ENCODE assay signal across 27 cellular contexts in the genomic region with DNA sequence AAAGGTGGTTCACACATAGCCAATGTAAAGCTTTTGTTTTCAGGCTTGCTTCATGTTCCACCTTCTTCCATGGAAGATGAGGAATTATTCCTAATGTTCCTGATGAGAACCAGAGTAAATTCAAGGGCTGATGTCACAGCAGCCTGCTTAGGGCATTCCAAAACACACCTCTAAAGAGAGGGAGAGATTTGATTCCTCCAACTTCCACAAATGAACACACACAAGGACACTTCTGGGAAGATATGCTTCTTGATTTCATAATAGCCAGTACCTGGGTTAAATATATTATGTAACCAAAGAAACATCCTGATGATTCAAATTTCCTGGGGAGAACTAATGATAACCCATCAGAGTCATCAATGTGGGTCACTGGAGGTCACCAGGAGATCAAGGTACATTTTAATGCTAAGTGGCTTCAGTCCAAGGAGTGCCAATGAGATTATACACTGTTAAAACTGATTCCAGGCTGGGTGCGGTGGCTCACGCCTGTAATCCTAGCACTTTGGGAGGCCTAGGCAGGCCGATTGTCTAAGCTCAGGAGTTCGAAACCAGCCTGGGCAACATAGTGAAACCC. TPM values are rescaled to one million over a fixed set of nuclear protein-coding genes. Genes with fewer than 3 reads are reported as not detected.
DNase-seq lines count a peak whose midpoint lies in the region; ATAC-seq and TF ChIP-seq lines count a peak whose summit lies in the region.
"Had no signal": no experiment of that assay in that cellular context is flagged by ENCODE, and none has a peak within 500 bp of the region (broad histone marks: within the 10 kb centered on the region; RNA-seq: fewer than 3 reads in every experiment).

No MANE protein-coding gene starts in this region.

- H3K4me3 ChIP-seq in PC-9 (no peak overlapping the region), gastroesophageal sphincter (no peak overlapping the region)
- H3K4me3 ChIP-seq: hepatocyte, left ventricle myocardium inferior, Peyer's patch, SJCRH30, smooth muscle cell, upper lobe of left lung had no signal

- 94 to 100% methylated on average over 2 to 4 of the region's 4 CpGs for WGBS in gastroesophageal sphincter (ENCODE audit: low coverage in 1 of 2), 2 donors

- POLR2A ChIA-PET in PC-9 (lab: Charles Lee; ENCODE audit: unreplicated experiment): interaction anchor here (0.8 kb wide), 1 partner anchor 37 kb away, joined by 15 read pairs; no protein-coding TSS in a partner anchor

- peak overlapping the region; percentile 57 for H3K4me2 ChIP-seq in PC-9
- H3K4me2 ChIP-seq: hepatocyte, smooth muscle cell had no signal

- H3K4me3 Mint-ChIP-seq in type B pancreatic cell: no peak overlapping the region
- H3K4me3 Mint-ChIP-seq: activated naive CD4-positive, alpha-beta T cell treated with anti-CD3 and anti-CD28 coated beads, Interleukin-2, amount 10 ng/mL, durations not matched to agents 7 days and 5 days; natural killer cell had no signal

- H3K36me3 ChIP-seq in PC-9 (ENCODE audit: low read depth) (peaks cover 8% of the 10 kb centered on the region; the same call in 1 of the 2 replicates), gastroesophageal sphincter (no peaks in the 10 kb centered on the region)
- H3K36me3 ChIP-seq: left ventricle myocardium inferior, Peyer's patch, SJCRH30, upper lobe of left lung had no signal

- BruUV-seq in PC-9 (replicated peaks; lab: Mats Ljungman, UMichigan): no TSS peak

- H3K36me3 Mint-ChIP-seq in type B pancreatic cell: peaks cover 3% of the 10 kb centered on the region
- H3K36me3 Mint-ChIP-seq: natural killer cell had no signal

- peaks cover 5% of the 10 kb centered on the region for H3K9me3 Mint-ChIP-seq in type B pancreatic cell
- H3K9me3 Mint-ChIP-seq: natural killer cell had no signal

- no peak for TF ChIP-seq POLR2A in gastroesophageal sphincter (IDR thresholded peaks at IDR 0.05)

- H4K20me1 ChIP-seq in PC-9 (ENCODE audit: insufficient read depth): 0 out of 2 replicates have a peak, but pooled peaks cover 4% of the 10 kb centered on the region

- ATAC-seq in gastroesophageal sphincter: peak; percentile 39
- ATAC-seq: natural killer cell had no signal

- H3K9me2 ChIP-seq in PC-9 (ENCODE audit: insufficient read depth): no peaks in the 10 kb centered on the region

- no peak for TF ChIP-seq EP300 in gastroesophageal sphincter (IDR thresholded peaks at IDR 0.05)

- H3K27me3 ChIP-seq in PC-9 (ENCODE audit: insufficient read depth, low read depth) (no peaks in the 10 kb centered on the region), gastroesophageal sphincter (no peaks in the 10 kb centered on the region)
- H3K27me3 ChIP-seq: hepatocyte, Peyer's patch, SJCRH30, upper lobe of left lung had no signal

- H3K4me1 ChIP-seq in PC-9 (replicated peaks; ENCODE audit: insufficient read depth) (peaks cover 26% of the 10 kb centered on the region), gastroesophageal sphincter (peaks cover 0 to 44% (median 0%) of the 10 kb centered on the region in 3 donors)
- H3K4me1 ChIP-seq: Peyer's patch had no signal

- peaks cover 13% of the 10 kb centered on the region for H3K4me1 Mint-ChIP-seq in type B pancreatic cell (ENCODE audit: unreplicated experiment)
- H3K4me1 Mint-ChIP-seq: CD14-positive monocyte had no signal

- no peak overlapping the region for H2AFZ ChIP-seq in PC-9
- H2AFZ ChIP-seq: hepatocyte had no signal

- TF ChIP-seq CTCF in PC-9 (conservative IDR thresholded peaks at IDR 0.05) (no peak), gastroesophageal sphincter (IDR thresholded peaks at IDR 0.05) (no peak), type B pancreatic cell (conservative IDR thresholded peaks at IDR 0.05) (no peak)

- H3K9me3 ChIP-seq in PC-9 (ENCODE audit: insufficient read depth, low read depth): 0 out of 2 replicates have a peak, but pooled peaks cover 10% of the 10 kb centered on the region
- H3K9me3 ChIP-seq in gastroesophageal sphincter: peaks cover 0 to 10% (median 0%) of the 10 kb centered on the region in 3 donors
- H3K9me3 ChIP-seq: SJCRH30, upper lobe of left lung had no signal

- peak; percentile 29 for DNase-seq in HPDE6-E6E7 (ENCODE audit: extremely low spot score)
- peak in 1 of 2 experiments; percentile 90 for DNase-seq in PC-9
- peak; percentile 27 for DNase-seq in renal cortical epithelial cell (ENCODE audit: low read depth)
- DNase-seq in type B pancreatic cell (ENCODE audit: extremely low spot score, unreplicated experiment): no peak
- DNase-seq in pons (ENCODE audit: low spot score): no peak
- DNase-seq in iPS-NIHi11 (ENCODE audit: low spot score): no peak
- DNase-seq: activated CD4-positive, alpha-beta T cell treated with anti-CD3 and anti-CD28 coated beads, Interleukin-2, amount 50 U/mL, for 1 hour; activated naive CD4-positive, alpha-beta T cell treated with anti-CD3 and anti-CD28 coated beads, Interleukin-2, amount 10 ng/mL, durations not matched to agents 7 days and 5 days; amygdala; effector CD8-positive, alpha-beta T cell; erythroblast; foreskin fibroblast; Karpas-422; left ventricle myocardium inferior; natural killer cell; NCI-H1436; NCI-H2081 treated with DMSO at 0.1 percent for 48 hours; NCI-H510A; stimulated activated CD4-positive, alpha-beta T cell treated with anti-CD3 and anti-CD28 coated beads, Interleukin-1b, Interleukin-23, amount 100 ng/mL, for 48 hours; stimulated activated CD8-positive, alpha-beta memory T cell treated with anti-CD3 and anti-CD28 coated beads, Interleukin-4, amount 100 ng/mL, for 48 hours; upper lobe of left lung had no signal

- intact Hi-C loops in PC-9 (cut with micrococcal nuclease; ENCODE audit: unreplicated experiment): loop anchor here (5.0 to 10.0 kb wide), 2 partner anchors 140 to 357 kb away; no protein-coding TSS in a partner anchor

- H3K27ac ChIP-seq in PC-9 (peak overlapping the region; percentile 78), gastroesophageal sphincter (peak overlapping the region in 3 of 4 donors; percentile 1 to 24 (median 22))
- H3K27ac ChIP-seq: hepatocyte, left ventricle myocardium inferior, Peyer's patch, SJCRH30 had no signal

- H3F3A ChIP-seq in PC-9 (ENCODE audit: insufficient read depth, low read depth): peaks cover 34% of the 10 kb centered on the region

- H3K27ac Mint-ChIP-seq in type B pancreatic cell: no peak overlapping the region
- H3K27ac Mint-ChIP-seq: activated naive CD4-positive, alpha-beta T cell treated with anti-CD3 and anti-CD28 coated beads, Interleukin-2, amount 10 ng/mL, durations not matched to agents 7 days and 5 days; CD14-positive monocyte; natural killer cell had no signal

- H3K27me3 Mint-ChIP-seq in type B pancreatic cell: no peaks in the 10 kb centered on the region
- H3K27me3 Mint-ChIP-seq: activated naive CD4-positive, alpha-beta T cell treated with anti-CD3 and anti-CD28 coated beads, Interleukin-2, amount 10 ng/mL, durations not matched to agents 7 days and 5 days had no signal

- CTCF ChIA-PET in PC-9 (lab: Charles Lee): interaction anchor here (0.6 kb wide), 1 partner anchor 43 kb away, joined by 3 read pairs; no protein-coding TSS in a partner anchor

- peaks cover 71% of the 10 kb centered on the region for H3K79me2 ChIP-seq in PC-9 (ENCODE audit: low read depth)
- H3K79me2 ChIP-seq: hepatocyte had no signal

RNA-seq across cellular contexts. Expression of a gene that starts 53.9 kb away (rescaled TPM):
- total RNA-seq in PC-9 (2021) (53.4 and 69.5 TPM in 2 replicates), gastroesophageal sphincter (100 to 1,000 TPM in 3 of 4 donors, 10 to 100 TPM in 1; 84.1 to 203 (median 150) TPM), renal cortical epithelial cell (84.4 and 92.7 TPM in 2 replicates), type B pancreatic cell (ENCODE audit: low replicate concordance) (46.2 and 122 TPM in 2 replicates)

Comparison
In these comparisons a context has a peak if more than half of its experiments do, and no peak if none do; other contexts are left out.
1. DNase-seq: peak in HPDE6-E6E7 (single experiment) and renal cortical epithelial cell (single experiment); none in type B pancreatic cell (single experiment), pons (single experiment) and iPS-NIHi11 (single experiment).